1 cellular context compared by ENCODE assay signal in the genomic region with DNA sequence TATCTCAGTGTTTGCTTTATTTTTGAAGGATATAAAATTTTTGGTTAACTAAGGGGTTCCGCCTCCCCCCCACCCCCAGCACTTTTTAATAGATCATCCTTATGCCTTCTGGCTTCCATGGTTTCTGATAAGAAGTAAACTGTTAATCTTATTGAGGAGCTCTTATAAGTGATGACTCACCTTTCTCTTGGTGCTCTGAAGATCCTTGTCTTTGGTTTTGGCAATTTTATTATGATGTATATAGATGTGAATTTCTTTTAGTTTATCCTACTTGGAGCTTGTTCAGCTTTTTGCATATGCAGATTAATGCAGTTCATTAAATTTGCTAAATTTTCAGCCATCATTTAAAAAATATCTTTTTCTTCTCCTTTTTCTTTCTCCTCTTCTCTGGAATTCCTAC.
A peak's percentile ranks its signal among the peaks of the same experiment; 100 is the strongest.
TF ChIP-seq lines count a peak whose summit lies in the region.

No MANE protein-coding gene starts in this region.

TF ChIP-seq in K562, 482 proteins besides CTCF, POLR2A, EP300 and RAD21 (continued from another document):
- TF ChIP-seq KAT8 (IDR thresholded peaks at IDR 0.05; ENCODE audit: low read depth) (no peak), SMAD2 (IDR thresholded peaks at IDR 0.05; ENCODE audit: low read depth, low read length) (no peak), PCBP2 (IDR thresholded peaks at IDR 0.05; ENCODE audit: low read depth, low read length, poor library complexity, severe bottlenecking) (no peak), SP2 (IDR thresholded peaks at IDR 0.05; ENCODE audit: extremely low read depth, low read depth, low read length, poor library complexity, severe bottlenecking) (no peak), ATF4 (CRISPR knock-in tag; IDR thresholded peaks at IDR 0.05) (no peak), STAT5B (CRISPR knock-in tag; IDR thresholded peaks at IDR 0.05) (no peak), NCOR1 (IDR thresholded peaks at IDR 0.05) (no peak), ZFP36 (IDR thresholded peaks at IDR 0.05; ENCODE audit: low read depth, low read length, partially characterized antibody) (no peak), EHMT2 (IDR thresholded peaks at IDR 0.05) (no peak), BRD9 (IDR thresholded peaks at IDR 0.05; ENCODE audit: low read depth, partially characterized antibody) (no peak), CBFB (CRISPR knock-in tag; IDR thresholded peaks at IDR 0.05) (no peak), E2F5 (CRISPR knock-in tag; IDR thresholded peaks at IDR 0.05) (no peak), SNIP1 (IDR thresholded peaks at IDR 0.05; ENCODE audit: low read depth) (no peak), MXI1 (IDR thresholded peaks at IDR 0.05; ENCODE audit: low read depth, low read length) (no peak), YY1 (IDR thresholded peaks at IDR 0.05; ENCODE audit: borderline replicate concordance in 1 of 3, control insufficient read depth in 1 of 3, extremely low read depth in 1 of 3, insufficient read depth in 3 of 3, insufficient read length in 1 of 3, insufficient replicate concordance in 2 of 3, low read depth in 1 of 3, low read length in 2 of 3) (no peak), ZNF316 (IDR thresholded peaks at IDR 0.05) (0 out of 2 replicates have a peak, but pooled peaks have one; percentile 11), SRSF3 (IDR thresholded peaks at IDR 0.05; ENCODE audit: insufficient read depth, low read length) (no peak), JUNB (CRISPR knock-in tag; conservative IDR thresholded peaks at IDR 0.05) (0 out of 2 replicates have a peak, but pooled peaks have one; percentile 10), ERF (CRISPR knock-in tag; IDR thresholded peaks at IDR 0.05) (no peak), PCBP1 (IDR thresholded peaks at IDR 0.05; ENCODE audit: low read depth, low read length, poor library complexity, severe bottlenecking) (no peak), EWSR1 (IDR thresholded peaks at IDR 0.05; ENCODE audit: borderline replicate concordance, low read depth, partially characterized antibody) (no peak), ZBTB43 (CRISPR knock-in tag; IDR thresholded peaks at IDR 0.05) (no peak), GTF2F1 (IDR thresholded peaks at IDR 0.05; ENCODE audit: low read depth, low read length) (no peak), CEBPB (tag; IDR thresholded peaks at IDR 0.05) (no peak), XRCC3 (IDR thresholded peaks at IDR 0.05) (no peak), PHF8 (IDR thresholded peaks at IDR 0.05; ENCODE audit: borderline replicate concordance, low read length) (no peak), TARDBP (IDR thresholded peaks at IDR 0.05) (no peak), ZBTB8A (IDR thresholded peaks at IDR 0.05; ENCODE audit: partially characterized antibody) (no peak), COPS2 (conservative IDR thresholded peaks at IDR 0.05) (no peak), MAFG (tag; conservative IDR thresholded peaks at IDR 0.05) (peak; percentile 26; the same call in 1 of the 2 replicates)
- TF ChIP-seq, protein P1, sequence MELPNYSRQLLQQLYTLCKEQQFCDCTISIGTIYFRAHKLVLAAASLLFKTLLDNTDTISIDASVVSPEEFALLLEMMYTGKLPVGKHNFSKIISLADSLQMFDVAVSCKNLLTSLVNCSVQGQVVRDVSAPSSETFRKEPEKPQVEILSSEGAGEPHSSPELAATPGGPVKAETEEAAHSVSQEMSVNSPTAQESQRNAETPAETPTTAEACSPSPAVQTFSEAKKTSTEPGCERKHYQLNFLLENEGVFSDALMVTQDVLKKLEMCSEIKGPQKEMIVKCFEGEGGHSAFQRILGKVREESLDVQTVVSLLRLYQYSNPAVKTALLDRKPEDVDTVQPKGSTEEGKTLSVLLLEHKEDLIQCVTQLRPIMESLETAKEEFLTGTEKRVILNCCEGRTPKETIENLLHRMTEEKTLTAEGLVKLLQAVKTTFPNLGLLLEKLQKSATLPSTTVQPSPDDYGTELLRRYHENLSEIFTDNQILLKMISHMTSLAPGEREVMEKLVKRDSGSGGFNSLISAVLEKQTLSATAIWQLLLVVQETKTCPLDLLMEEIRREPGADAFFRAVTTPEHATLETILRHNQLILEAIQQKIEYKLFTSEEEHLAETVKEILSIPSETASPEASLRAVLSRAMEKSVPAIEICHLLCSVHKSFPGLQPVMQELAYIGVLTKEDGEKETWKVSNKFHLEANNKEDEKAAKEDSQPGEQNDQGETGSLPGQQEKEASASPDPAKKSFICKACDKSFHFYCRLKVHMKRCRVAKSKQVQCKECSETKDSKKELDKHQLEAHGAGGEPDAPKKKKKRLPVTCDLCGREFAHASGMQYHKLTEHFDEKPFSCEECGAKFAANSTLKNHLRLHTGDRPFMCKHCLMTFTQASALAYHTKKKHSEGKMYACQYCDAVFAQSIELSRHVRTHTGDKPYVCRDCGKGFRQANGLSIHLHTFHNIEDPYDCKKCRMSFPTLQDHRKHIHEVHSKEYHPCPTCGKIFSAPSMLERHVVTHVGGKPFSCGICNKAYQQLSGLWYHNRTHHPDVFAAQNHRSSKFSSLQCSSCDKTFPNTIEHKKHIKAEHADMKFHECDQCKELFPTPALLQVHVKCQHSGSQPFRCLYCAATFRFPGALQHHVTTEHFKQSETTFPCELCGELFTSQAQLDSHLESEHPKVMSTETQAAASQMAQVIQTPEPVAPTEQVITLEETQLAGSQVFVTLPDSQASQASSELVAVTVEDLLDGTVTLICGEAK (IDR thresholded peaks at IDR 0.05): no peak
- TF ChIP-seq, protein P1 (CRISPR knock-in tag; IDR thresholded peaks at IDR 0.05): no peak
- TF ChIP-seq, protein P2, sequence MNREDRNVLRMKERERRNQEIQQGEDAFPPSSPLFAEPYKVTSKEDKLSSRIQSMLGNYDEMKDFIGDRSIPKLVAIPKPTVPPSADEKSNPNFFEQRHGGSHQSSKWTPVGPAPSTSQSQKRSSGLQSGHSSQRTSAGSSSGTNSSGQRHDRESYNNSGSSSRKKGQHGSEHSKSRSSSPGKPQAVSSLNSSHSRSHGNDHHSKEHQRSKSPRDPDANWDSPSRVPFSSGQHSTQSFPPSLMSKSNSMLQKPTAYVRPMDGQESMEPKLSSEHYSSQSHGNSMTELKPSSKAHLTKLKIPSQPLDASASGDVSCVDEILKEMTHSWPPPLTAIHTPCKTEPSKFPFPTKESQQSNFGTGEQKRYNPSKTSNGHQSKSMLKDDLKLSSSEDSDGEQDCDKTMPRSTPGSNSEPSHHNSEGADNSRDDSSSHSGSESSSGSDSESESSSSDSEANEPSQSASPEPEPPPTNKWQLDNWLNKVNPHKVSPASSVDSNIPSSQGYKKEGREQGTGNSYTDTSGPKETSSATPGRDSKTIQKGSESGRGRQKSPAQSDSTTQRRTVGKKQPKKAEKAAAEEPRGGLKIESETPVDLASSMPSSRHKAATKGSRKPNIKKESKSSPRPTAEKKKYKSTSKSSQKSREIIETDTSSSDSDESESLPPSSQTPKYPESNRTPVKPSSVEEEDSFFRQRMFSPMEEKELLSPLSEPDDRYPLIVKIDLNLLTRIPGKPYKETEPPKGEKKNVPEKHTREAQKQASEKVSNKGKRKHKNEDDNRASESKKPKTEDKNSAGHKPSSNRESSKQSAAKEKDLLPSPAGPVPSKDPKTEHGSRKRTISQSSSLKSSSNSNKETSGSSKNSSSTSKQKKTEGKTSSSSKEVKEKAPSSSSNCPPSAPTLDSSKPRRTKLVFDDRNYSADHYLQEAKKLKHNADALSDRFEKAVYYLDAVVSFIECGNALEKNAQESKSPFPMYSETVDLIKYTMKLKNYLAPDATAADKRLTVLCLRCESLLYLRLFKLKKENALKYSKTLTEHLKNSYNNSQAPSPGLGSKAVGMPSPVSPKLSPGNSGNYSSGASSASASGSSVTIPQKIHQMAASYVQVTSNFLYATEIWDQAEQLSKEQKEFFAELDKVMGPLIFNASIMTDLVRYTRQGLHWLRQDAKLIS (CRISPR knock-in tag; IDR thresholded peaks at IDR 0.05): no peak
- TF ChIP-seq, protein P3, sequence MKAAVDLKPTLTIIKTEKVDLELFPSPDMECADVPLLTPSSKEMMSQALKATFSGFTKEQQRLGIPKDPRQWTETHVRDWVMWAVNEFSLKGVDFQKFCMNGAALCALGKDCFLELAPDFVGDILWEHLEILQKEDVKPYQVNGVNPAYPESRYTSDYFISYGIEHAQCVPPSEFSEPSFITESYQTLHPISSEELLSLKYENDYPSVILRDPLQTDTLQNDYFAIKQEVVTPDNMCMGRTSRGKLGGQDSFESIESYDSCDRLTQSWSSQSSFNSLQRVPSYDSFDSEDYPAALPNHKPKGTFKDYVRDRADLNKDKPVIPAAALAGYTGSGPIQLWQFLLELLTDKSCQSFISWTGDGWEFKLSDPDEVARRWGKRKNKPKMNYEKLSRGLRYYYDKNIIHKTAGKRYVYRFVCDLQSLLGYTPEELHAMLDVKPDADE (conservative IDR thresholded peaks at IDR 0.05; ENCODE audit: control insufficient read depth, low read depth, low read length): no peak
- TF ChIP-seq, protein P4, sequence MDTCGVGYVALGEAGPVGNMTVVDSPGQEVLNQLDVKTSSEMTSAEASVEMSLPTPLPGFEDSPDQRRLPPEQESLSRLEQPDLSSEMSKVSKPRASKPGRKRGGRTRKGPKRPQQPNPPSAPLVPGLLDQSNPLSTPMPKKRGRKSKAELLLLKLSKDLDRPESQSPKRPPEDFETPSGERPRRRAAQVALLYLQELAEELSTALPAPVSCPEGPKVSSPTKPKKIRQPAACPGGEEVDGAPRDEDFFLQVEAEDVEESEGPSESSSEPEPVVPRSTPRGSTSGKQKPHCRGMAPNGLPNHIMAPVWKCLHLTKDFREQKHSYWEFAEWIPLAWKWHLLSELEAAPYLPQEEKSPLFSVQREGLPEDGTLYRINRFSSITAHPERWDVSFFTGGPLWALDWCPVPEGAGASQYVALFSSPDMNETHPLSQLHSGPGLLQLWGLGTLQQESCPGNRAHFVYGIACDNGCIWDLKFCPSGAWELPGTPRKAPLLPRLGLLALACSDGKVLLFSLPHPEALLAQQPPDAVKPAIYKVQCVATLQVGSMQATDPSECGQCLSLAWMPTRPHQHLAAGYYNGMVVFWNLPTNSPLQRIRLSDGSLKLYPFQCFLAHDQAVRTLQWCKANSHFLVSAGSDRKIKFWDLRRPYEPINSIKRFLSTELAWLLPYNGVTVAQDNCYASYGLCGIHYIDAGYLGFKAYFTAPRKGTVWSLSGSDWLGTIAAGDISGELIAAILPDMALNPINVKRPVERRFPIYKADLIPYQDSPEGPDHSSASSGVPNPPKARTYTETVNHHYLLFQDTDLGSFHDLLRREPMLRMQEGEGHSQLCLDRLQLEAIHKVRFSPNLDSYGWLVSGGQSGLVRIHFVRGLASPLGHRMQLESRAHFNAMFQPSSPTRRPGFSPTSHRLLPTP (IDR thresholded peaks at IDR 0.05; ENCODE audit: borderline replicate concordance, extremely low read depth, insufficient read length): no peak
- TF ChIP-seq, protein P5, sequence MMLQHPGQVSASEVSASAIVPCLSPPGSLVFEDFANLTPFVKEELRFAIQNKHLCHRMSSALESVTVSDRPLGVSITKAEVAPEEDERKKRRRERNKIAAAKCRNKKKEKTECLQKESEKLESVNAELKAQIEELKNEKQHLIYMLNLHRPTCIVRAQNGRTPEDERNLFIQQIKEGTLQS (IDR thresholded peaks at IDR 0.05): peak; percentile 69
- TF ChIP-seq, protein P5 (CRISPR knock-in tag; conservative IDR thresholded peaks at IDR 0.05): no peak
